In the genomic region with DNA sequence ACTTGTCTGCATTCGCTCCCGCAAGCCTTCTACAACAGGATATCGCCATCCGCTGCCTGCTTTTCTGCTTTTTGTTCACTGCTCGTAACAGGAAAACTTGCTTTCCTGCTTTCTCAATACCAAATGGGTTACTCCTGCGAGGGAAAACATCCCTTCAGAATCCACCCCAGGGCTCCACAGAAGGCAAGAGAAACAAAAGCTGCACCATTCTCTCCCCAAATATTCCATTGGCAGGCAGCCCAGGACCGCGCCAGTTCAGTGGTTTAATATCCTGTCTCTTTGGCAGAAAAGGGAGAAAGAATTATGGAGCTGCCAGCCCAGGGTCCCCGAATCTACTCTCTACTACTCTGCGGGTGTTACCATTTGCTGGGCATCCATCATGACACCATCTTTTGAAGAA, we compare ENCODE assay signal across 9 cellular contexts.
DNase-seq lines count a peak whose midpoint lies in the region; ATAC-seq and TF ChIP-seq lines count a peak whose summit lies in the region.
"Had no signal": no experiment of that assay in that cellular context is flagged by ENCODE, and none has a peak within 500 bp of the region (broad histone marks: within the 10 kb centered on the region; RNA-seq: fewer than 3 reads in every experiment).

No MANE protein-coding gene starts in this region.

- H2AFZ ChIP-seq in parathyroid adenoma (no peak overlapping the region), H9 (ENCODE audit: low read length) (no peak overlapping the region)

- no peak overlapping the region for H2BK12ac ChIP-seq in H9 (ENCODE audit: insufficient read length, low read depth, low read length)

- no peak overlapping the region for H2AK5ac ChIP-seq in H9 (ENCODE audit: insufficient read length, low read length)

- 29% methylated on average over 10 of the region's 10 CpGs for WGBS in esophagus muscularis mucosa
- WGBS in H9 (ENCODE audit: extremely low coverage, insufficient read length, low lambda C conversion rate): no CpG with 5 or more reads among the region's 10 CpGs

- H4K20me1 ChIP-seq in H9 (ENCODE audit: control insufficient read depth, insufficient read depth, insufficient read length): no peaks in the 10 kb centered on the region

- no peaks in the 10 kb centered on the region for H3K23me2 ChIP-seq in H9 (ENCODE audit: insufficient read length, low read depth, low read length, poor library complexity, severe bottlenecking)

- H3K9ac ChIP-seq in parathyroid adenoma: no peak overlapping the region
- H3K9ac ChIP-seq in H9 (ENCODE audit: extremely low read depth, insufficient read length, low read length): no peak overlapping the region

- H2BK15ac ChIP-seq in H9 (ENCODE audit: low read depth, low read length): no peak overlapping the region

- H3K27me3 Mint-ChIP-seq in H9 (ENCODE audit: low read depth): no peaks in the 10 kb centered on the region

- TF ChIP-seq EP300 in esophagus muscularis mucosa (IDR thresholded peaks at IDR 0.05): no peak

- no peak overlapping the region for H3K18ac ChIP-seq in H9 (ENCODE audit: insufficient read length, low read depth, low read length)

- H2BK5ac ChIP-seq in H9 (ENCODE audit: insufficient read length, low read length): no peak overlapping the region

- TF ChIP-seq CTCF in esophagus muscularis mucosa (IDR thresholded peaks at IDR 0.05): no peak
- TF ChIP-seq CTCF in parathyroid adenoma (IDR thresholded peaks at IDR 0.05): no peak
- TF ChIP-seq CTCF in H9 (conservative IDR thresholded peaks at IDR 0.05): no peak

- TF ChIP-seq POLR2A in esophagus muscularis mucosa (IDR thresholded peaks at IDR 0.05; ENCODE audit: low read depth): no peak

- H3K14ac ChIP-seq in H9 (ENCODE audit: insufficient read depth, low read length): no peak overlapping the region

- H3K79me2 ChIP-seq in parathyroid adenoma (no peaks in the 10 kb centered on the region), H9 (ENCODE audit: insufficient read depth, low read length) (no peaks in the 10 kb centered on the region)

- no peak overlapping the region for H3K23ac ChIP-seq in H9 (ENCODE audit: insufficient read length, low read depth, low read length)

- H3K56ac ChIP-seq in H9 (ENCODE audit: insufficient read length, low read depth, low read length): no peak overlapping the region

- H3K4me3 ChIP-seq in esophagus muscularis mucosa (peak overlapping the region; percentile 18 to 35 (median 28)), parathyroid adenoma (ENCODE audit: low read depth, low read length) (no peak overlapping the region)

- no peak overlapping the region for H3K4me3 Mint-ChIP-seq in H9

- no peak overlapping the region for H4K91ac ChIP-seq in H9 (ENCODE audit: insufficient read length, low read depth, low read length)

- no peaks in the 10 kb centered on the region for H3K36me3 Mint-ChIP-seq in H9 (ENCODE audit: insufficient read depth in 1 of 3, low read depth in 3 of 3)

- peak; percentile 83 for DNase-seq in COR-L47 (lab: John Stamatoyannopoulos, UW)
- peak; percentile 86 for DNase-seq in NCI-H345 (lab: John Stamatoyannopoulos, UW)
- DNase-seq in esophagus muscularis mucosa (ENCODE audit: extremely low spot score): no peak
- DNase-seq in ecto neural progenitor cell (ENCODE audit: low spot score): no peak
- DNase-seq in H9: no peak
- no peak for DNase-seq in NCI-H1048 (lab: John Stamatoyannopoulos, UW)
- DNase-seq: NCI-H526 had no signal

- H3K27ac ChIP-seq in esophagus muscularis mucosa (replicated peaks in 1 of 4): peak overlapping the region; percentile 75 to 83 (median 80)
- H3K27ac ChIP-seq in parathyroid adenoma: peak overlapping the region; percentile 32
- no peak overlapping the region for H3K27ac ChIP-seq in H9 (ENCODE audit: insufficient read length, low read depth, low read length)

- no peak overlapping the region for H4K8ac ChIP-seq in H9 (replicated peaks; ENCODE audit: insufficient read length, low read depth, low read length)

- H3K4me2 ChIP-seq in parathyroid adenoma (ENCODE audit: low read length): no peak overlapping the region
- no peak overlapping the region for H3K4me2 ChIP-seq in H9 (ENCODE audit: insufficient read depth, insufficient read length, low read length)

- peaks cover 5 to 12% of the 10 kb centered on the region in 2 experiments for H3K4me1 Mint-ChIP-seq in H9

- no peaks in the 10 kb centered on the region for H3K9me3 ChIP-seq in esophagus muscularis mucosa
- no peaks in the 10 kb centered on the region for H3K9me3 ChIP-seq in parathyroid adenoma (ENCODE audit: control insufficient read depth, low read length)
- no peaks in the 10 kb centered on the region for H3K9me3 ChIP-seq in H9 (ENCODE audit: control insufficient read depth, low read depth, low read length)

- H2BK120ac ChIP-seq in H9 (ENCODE audit: low read depth, low read length, poor library complexity, severe bottlenecking): no peak overlapping the region

- no peaks in the 10 kb centered on the region for H3K79me1 ChIP-seq in H9 (ENCODE audit: insufficient read depth, low read depth, low read length, poor library complexity, severe bottlenecking)

- H4K5ac ChIP-seq in H9 (ENCODE audit: insufficient read length, low read depth, low read length): no peak overlapping the region

- H3K27ac Mint-ChIP-seq in H9: no peak overlapping the region

- no peak overlapping the region for H3T11ph ChIP-seq in H9 (ENCODE audit: low read length)

- H3K9me3 Mint-ChIP-seq in H9: no peaks in the 10 kb centered on the region

- H2BK20ac ChIP-seq in H9 (ENCODE audit: low read depth, low read length, poor library complexity, severe bottlenecking): no peak overlapping the region

- no peak overlapping the region for H3K4ac ChIP-seq in H9 (ENCODE audit: low read depth, low read length)

- no peaks in the 10 kb centered on the region for H3K36me3 ChIP-seq in esophagus muscularis mucosa
- H3K36me3 ChIP-seq in parathyroid adenoma (ENCODE audit: control insufficient read depth, insufficient read depth, low read length): no peaks in the 10 kb centered on the region

- intact Hi-C loops in esophagus muscularis mucosa (cut with DNase I): no loop called here

- H3K27me3 ChIP-seq in esophagus muscularis mucosa (no peaks in the 10 kb centered on the region), parathyroid adenoma (ENCODE audit: control insufficient read depth, insufficient read depth, low read length) (no peaks in the 10 kb centered on the region), H9 (ENCODE audit: insufficient read depth, low read length) (no peaks in the 10 kb centered on the region)

- ATAC-seq in HG03139 (IDR thresholded peaks at IDR 0.05; ENCODE audit: unreplicated experiment): no peak

- H3K4me1 ChIP-seq in esophagus muscularis mucosa: peaks cover 26 to 100% (median 98%) of the 10 kb centered on the region in 4 donors
- peaks cover 3% of the 10 kb centered on the region for H3K4me1 ChIP-seq in parathyroid adenoma
- H3K4me1 ChIP-seq in H9 (ENCODE audit: insufficient read depth, low read length): no peaks in the 10 kb centered on the region; the same call in 1 of the 2 replicates

Comparison
In these comparisons a context has a peak if more than half of its experiments do, and no peak if none do; other contexts are left out.
1. DNase-seq: peak in COR-L47 (single experiment) and NCI-H345 (single experiment); none in esophagus muscularis mucosa (single experiment), ecto neural progenitor cell (single experiment), H9 (single experiment) and NCI-H1048 (single experiment).